Comparison of ENCODE assay signal across 9 cellular contexts in genomic region chr15:73972984-73973682, GRCh38. TPM values are rescaled to one million over a fixed set of nuclear protein-coding genes. Genes with fewer than 3 reads are reported as not detected.
DNase-seq lines count a peak whose midpoint lies in the region; ATAC-seq and TF ChIP-seq lines count a peak whose summit lies in the region.
"Had no signal": no experiment of that assay in that cellular context is flagged by ENCODE, and none has a peak within 500 bp of the region (broad histone marks: within the 10 kb centered on the region; RNA-seq: fewer than 3 reads in every experiment).

No MANE protein-coding gene starts in this region.

- no peaks in the 10 kb centered on the region for H3K9me3 Mint-ChIP-seq in activated T-helper 1 cell treated with anti-CD3 and anti-CD28 coated beads, Interleukin-12 subunit alpha, Interleukin-12 subunit beta, Interleukin-2, Interleukin-4 antibody, amounts not matched to agents 30 ng/mL and 10 ng/mL and 1 ng/mL, durations not matched to agents 14 hours and 24 hours and 36 hours
- no peaks in the 10 kb centered on the region for H3K9me3 Mint-ChIP-seq in neural progenitor cell

- peaks cover 38% of the 10 kb centered on the region for H3K4me1 Mint-ChIP-seq in activated T-helper 1 cell treated with anti-CD3 and anti-CD28 coated beads, Interleukin-12 subunit alpha, Interleukin-12 subunit beta, Interleukin-2, Interleukin-4 antibody, amounts not matched to agents 30 ng/mL and 10 ng/mL and 1 ng/mL, durations not matched to agents 14 hours and 24 hours and 36 hours (ENCODE audit: low read depth)
- H3K4me1 Mint-ChIP-seq in neural progenitor cell = peaks cover 3% of the 10 kb centered on the region

- 0 to 30% (median 29%) methylated on average over 16 to 26 of the region's 26 CpGs for WGBS in stomach, 5 donors

- H3K27me3 ChIP-seq in DND-41 (ENCODE audit: insufficient read depth, low read length, poor library complexity) (peaks cover 13% of the 10 kb centered on the region), Karpas-422 (ENCODE audit: low read length) (no peaks in the 10 kb centered on the region), neural progenitor cell (peaks cover 30% of the 10 kb centered on the region), stomach (peaks cover 0 to 11% (median 0%) of the 10 kb centered on the region in 3 donors)

- no peaks in the 10 kb centered on the region for H3K36me3 ChIP-seq in DND-41 (ENCODE audit: insufficient read depth, low read length)
- H3K36me3 ChIP-seq in Karpas-422 (ENCODE audit: insufficient read depth, low read length) = no peaks in the 10 kb centered on the region
- no peaks in the 10 kb centered on the region for H3K36me3 ChIP-seq in neural progenitor cell
- H3K36me3 ChIP-seq in stomach = no peaks in the 10 kb centered on the region

- H3K9me2 ChIP-seq in Karpas-422 (replicated peaks; ENCODE audit: insufficient read depth, low read length) = no peaks in the 10 kb centered on the region

- no peaks in the 10 kb centered on the region for H4K20me1 ChIP-seq in DND-41 (ENCODE audit: insufficient read depth, low read length)
- no peaks in the 10 kb centered on the region for H4K20me1 ChIP-seq in Karpas-422 (ENCODE audit: insufficient read depth, low read depth, low read length)
- no peaks in the 10 kb centered on the region for H4K20me1 ChIP-seq in neural progenitor cell (ENCODE audit: low read depth)

- intact Hi-C loops in activated T-helper 1 cell treated with anti-CD3 and anti-CD28 coated beads, Interleukin-12 subunit alpha, Interleukin-12 subunit beta, Interleukin-2, Interleukin-4 antibody, amounts not matched to agents 30 ng/mL and 10 ng/mL and 1 ng/mL, durations not matched to agents 14 hours and 24 hours and 36 hours (cut with micrococcal nuclease) = loop anchor here (1.0 to 2.0 kb wide), 5 partner anchors 8 to 349 kb away; partner anchors contain the start of gene PML
- intact Hi-C loops in stomach (cut with DNase I; ENCODE audit: low total_unique reads) = no loop called here

- H3F3A ChIP-seq in neural progenitor cell (ENCODE audit: low read depth) = no peaks in the 10 kb centered on the region

- TF ChIP-seq EP300 in stomach (IDR thresholded peaks at IDR 0.05) = no peak

- peaks cover 14% of the 10 kb centered on the region for H3K27me3 Mint-ChIP-seq in activated T-helper 1 cell treated with anti-CD3 and anti-CD28 coated beads, Interleukin-12 subunit alpha, Interleukin-12 subunit beta, Interleukin-2, Interleukin-4 antibody, amounts not matched to agents 30 ng/mL and 10 ng/mL and 1 ng/mL, durations not matched to agents 14 hours and 24 hours and 36 hours (ENCODE audit: insufficient read depth)
- H3K27me3 Mint-ChIP-seq in neural progenitor cell (ENCODE audit: insufficient read depth, low read depth) = peaks cover 7% of the 10 kb centered on the region

- no peaks in the 10 kb centered on the region for H3K9me3 ChIP-seq in DND-41 (ENCODE audit: insufficient read depth, low read length, severe bottlenecking)
- H3K9me3 ChIP-seq in Karpas-422 (ENCODE audit: low read length) = no peaks in the 10 kb centered on the region
- no peaks in the 10 kb centered on the region for H3K9me3 ChIP-seq in neural progenitor cell (ENCODE audit: low read depth)
- no peaks in the 10 kb centered on the region for H3K9me3 ChIP-seq in stomach

- peaks cover 2% of the 10 kb centered on the region for H3K36me3 Mint-ChIP-seq in activated T-helper 1 cell treated with anti-CD3 and anti-CD28 coated beads, Interleukin-12 subunit alpha, Interleukin-12 subunit beta, Interleukin-2, Interleukin-4 antibody, amounts not matched to agents 30 ng/mL and 10 ng/mL and 1 ng/mL, durations not matched to agents 14 hours and 24 hours and 36 hours (ENCODE audit: low read depth)
- no peaks in the 10 kb centered on the region for H3K36me3 Mint-ChIP-seq in neural progenitor cell

- no peak for TF ChIP-seq POLR2A in stomach (IDR thresholded peaks at IDR 0.05)

- H3K4me3 Mint-ChIP-seq in activated T-helper 1 cell treated with anti-CD3 and anti-CD28 coated beads, Interleukin-12 subunit alpha, Interleukin-12 subunit beta, Interleukin-2, Interleukin-4 antibody, amounts not matched to agents 30 ng/mL and 10 ng/mL and 1 ng/mL, durations not matched to agents 14 hours and 24 hours and 36 hours = peak overlapping the region; percentile 30
- H3K4me3 Mint-ChIP-seq in neural progenitor cell = no peak overlapping the region

- peak; percentile 88 for ATAC-seq in DND-41 (ENCODE audit: insufficient read depth, low read depth)
- ATAC-seq in GM19395 (IDR thresholded peaks at IDR 0.05; ENCODE audit: unreplicated experiment) = no peak

- peaks cover 23% of the 10 kb centered on the region for H3K4me1 ChIP-seq in DND-41 (ENCODE audit: insufficient read depth, low read length)
- peaks cover 2% of the 10 kb centered on the region; the same call in 1 of the 2 replicates for H3K4me1 ChIP-seq in Karpas-422 (ENCODE audit: low read length)
- H3K4me1 ChIP-seq in neural progenitor cell = peaks cover 2% of the 10 kb centered on the region
- peaks cover 4 to 24% (median 15%) of the 10 kb centered on the region in 4 donors for H3K4me1 ChIP-seq in stomach

- peak overlapping the region; percentile 44; the same call in 1 of the 2 replicates for H3K27ac ChIP-seq in DND-41 (ENCODE audit: low read length)
- H3K27ac ChIP-seq in Karpas-422 (ENCODE audit: low read length) = no peak overlapping the region
- H3K27ac ChIP-seq in neural progenitor cell = no peak overlapping the region
- H3K27ac ChIP-seq in stomach = peak overlapping the region in 1 of 5 donors; percentile 29
- H3K27ac ChIP-seq: epithelial cell of prostate had no signal

- DNase-seq in DND-41 (peak; percentile 84), Karpas-422 (peak; percentile 93), RKO (ENCODE audit: low spot score) (peak; percentile 84), fibroblast of pulmonary artery (ENCODE audit: low read depth) (peak; percentile 87), neural progenitor cell (ENCODE audit: low spot score) (peak; percentile 92), stomach (peak; percentile 89)
- peak; percentile 71 for DNase-seq in activated T-helper 1 cell treated with anti-CD3 and anti-CD28 coated beads, Interleukin-12 subunit alpha, Interleukin-12 subunit beta, Interleukin-2, Interleukin-4 antibody, amounts not matched to agents 30 ng/mL and 10 ng/mL and 1 ng/mL, durations not matched to agents 14 hours and 24 hours and 36 hours (ENCODE audit: low spot score)

- TF ChIP-seq CTCF in DND-41 (IDR thresholded peaks at IDR 0.05; ENCODE audit: borderline replicate concordance, extremely low read depth, low read length, poor library complexity, severe bottlenecking) (peak; percentile 91), fibroblast of pulmonary artery (IDR thresholded peaks at IDR 0.05; ENCODE audit: low read length, missing control alignments) (peak; percentile 85), neural progenitor cell (IDR thresholded peaks at IDR 0.05) (peak; percentile 85), stomach (IDR thresholded peaks at IDR 0.05) (peak in 5 of 7 experiments; percentile 74 to 89 (median 84))

- H2AFZ ChIP-seq in DND-41 (ENCODE audit: low read depth, low read length) (peak overlapping the region; percentile 74), Karpas-422 (ENCODE audit: low read length) (no peak overlapping the region), neural progenitor cell (replicated peaks) (peak overlapping the region; percentile 99)

- H3K9ac ChIP-seq in DND-41 (ENCODE audit: low read depth, low read length) = peak overlapping the region; percentile 39
- H3K9ac ChIP-seq in Karpas-422 (ENCODE audit: low read length) = no peak overlapping the region
- no peak overlapping the region for H3K9ac ChIP-seq in neural progenitor cell

- H3K4me3 ChIP-seq in DND-41 (ENCODE audit: low read depth in 1 of 2, low read length in 2 of 2) = peak overlapping the region in 1 of 2 experiments; percentile 47; a peak in 2 of 4 replicates
- H3K4me3 ChIP-seq in Karpas-422 (ENCODE audit: low read length) = no peak overlapping the region
- H3K4me3 ChIP-seq in fibroblast of pulmonary artery (replicated peaks; ENCODE audit: low read depth, low read length) = no peak overlapping the region
- H3K4me3 ChIP-seq in neural progenitor cell = no peak overlapping the region
- peak overlapping the region in 3 of 4 donors; percentile 2 to 25 (median 6) for H3K4me3 ChIP-seq in stomach

- H3K79me2 ChIP-seq in DND-41 (ENCODE audit: insufficient read depth, low read length) (no peaks in the 10 kb centered on the region), Karpas-422 (ENCODE audit: low read length) (no peaks in the 10 kb centered on the region), neural progenitor cell (ENCODE audit: low read depth) (no peaks in the 10 kb centered on the region)

- H3K27ac Mint-ChIP-seq in activated T-helper 1 cell treated with anti-CD3 and anti-CD28 coated beads, Interleukin-12 subunit alpha, Interleukin-12 subunit beta, Interleukin-2, Interleukin-4 antibody, amounts not matched to agents 30 ng/mL and 10 ng/mL and 1 ng/mL, durations not matched to agents 14 hours and 24 hours and 36 hours = no peak overlapping the region
- H3K27ac Mint-ChIP-seq in neural progenitor cell = no peak overlapping the region

- H3K4me2 ChIP-seq in DND-41 (ENCODE audit: insufficient read depth, low read length) (peak overlapping the region; percentile 71), Karpas-422 (ENCODE audit: low read depth, low read length, poor library complexity, severe bottlenecking) (peak overlapping the region; percentile 27), neural progenitor cell (peak overlapping the region; percentile 72)

RNA-seq across cellular contexts. Expression of gene STOML1, which starts 19.0 kb away (rescaled TPM):
- total RNA-seq in Karpas-422 (2014; rRNA removed; shearing (Covaris generic); ENCODE audit: low replicate concordance) = 2.3 and 5.4 TPM in 2 replicates
- total RNA-seq in activated T-helper 1 cell treated with anti-CD3 and anti-CD28 coated beads, Interleukin-12 subunit alpha, Interleukin-12 subunit beta, Interleukin-2, Interleukin-4 antibody, amounts not matched to agents 30 ng/mL and 10 ng/mL and 1 ng/mL, durations not matched to agents 14 hours and 24 hours and 36 hours = 10.6 and 11.6 TPM in 2 replicates
- total RNA-seq in neural progenitor cell (ENCODE audit: low replicate concordance) (2.0 and 4.7 TPM in 2 replicates), stomach (10 to 100 TPM in 2 of 5 donors, 1 to 10 TPM in 3; 5.3 to 26.4 (median 9.8) TPM)
- polyA plus RNA-seq in stomach = 10 to 100 TPM in 1 of 3 donors, 1 to 10 TPM in 2; 8.0 to 13.3 (median 9.6) TPM

RNA-seq across cellular contexts. Expression of gene PML, which starts 21.4 kb away (rescaled TPM):
- total RNA-seq in Karpas-422 (2014; rRNA removed; shearing (Covaris generic); ENCODE audit: low replicate concordance) = 15.4 and 21.5 TPM in 2 replicates
- total RNA-seq in activated T-helper 1 cell treated with anti-CD3 and anti-CD28 coated beads, Interleukin-12 subunit alpha, Interleukin-12 subunit beta, Interleukin-2, Interleukin-4 antibody, amounts not matched to agents 30 ng/mL and 10 ng/mL and 1 ng/mL, durations not matched to agents 14 hours and 24 hours and 36 hours = 62.0 and 63.6 TPM in 2 replicates
- total RNA-seq in neural progenitor cell (ENCODE audit: low replicate concordance) = 15.3 and 18.0 TPM in 2 replicates
- total RNA-seq in stomach = 100 to 1,000 TPM in 2 of 5 donors, 10 to 100 TPM in 3; 27.7 to 170 (median 65.9) TPM
- polyA plus RNA-seq in stomach = 10 to 100 TPM; 16.0 to 25.8 (median 21.9) TPM

RNA-seq across cellular contexts. Expression of gene LOXL1, which starts 46.9 kb away (rescaled TPM):
- total RNA-seq in Karpas-422 (2014; rRNA removed; shearing (Covaris generic); ENCODE audit: low replicate concordance) = not detected in 2 replicates
- 0.34 and 1.3 TPM in 2 replicates for total RNA-seq in activated T-helper 1 cell treated with anti-CD3 and anti-CD28 coated beads, Interleukin-12 subunit alpha, Interleukin-12 subunit beta, Interleukin-2, Interleukin-4 antibody, amounts not matched to agents 30 ng/mL and 10 ng/mL and 1 ng/mL, durations not matched to agents 14 hours and 24 hours and 36 hours
- 5.3 and 28.1 TPM in 2 replicates for total RNA-seq in neural progenitor cell (ENCODE audit: low replicate concordance)
- total RNA-seq in stomach = 10 to 100 TPM in 4 of 5 donors, 1 to 10 TPM in 1; 6.2 to 48.4 (median 36.8) TPM
- polyA plus RNA-seq in stomach = 10 to 100 TPM in 2 of 3 donors, 1 to 10 TPM in 1; 5.2 to 25.8 (median 12.5) TPM

Comparison
In these comparisons a context has a peak if more than half of its experiments do, and no peak if none do; other contexts are left out.
1. H3K4me3 ChIP-seq: peak in stomach (3 of 4); none in Karpas-422 (single experiment), fibroblast of pulmonary artery (single experiment) and neural progenitor cell (single experiment).
2. Peak in every context shown above with its lines, with median percentiles within 50 percentile points of each other: DNase-seq, H3K4me2 ChIP-seq and CTCF ChIP-seq.